Comparison of ENCODE assay signal across 8 cellular contexts in the genomic region with DNA sequence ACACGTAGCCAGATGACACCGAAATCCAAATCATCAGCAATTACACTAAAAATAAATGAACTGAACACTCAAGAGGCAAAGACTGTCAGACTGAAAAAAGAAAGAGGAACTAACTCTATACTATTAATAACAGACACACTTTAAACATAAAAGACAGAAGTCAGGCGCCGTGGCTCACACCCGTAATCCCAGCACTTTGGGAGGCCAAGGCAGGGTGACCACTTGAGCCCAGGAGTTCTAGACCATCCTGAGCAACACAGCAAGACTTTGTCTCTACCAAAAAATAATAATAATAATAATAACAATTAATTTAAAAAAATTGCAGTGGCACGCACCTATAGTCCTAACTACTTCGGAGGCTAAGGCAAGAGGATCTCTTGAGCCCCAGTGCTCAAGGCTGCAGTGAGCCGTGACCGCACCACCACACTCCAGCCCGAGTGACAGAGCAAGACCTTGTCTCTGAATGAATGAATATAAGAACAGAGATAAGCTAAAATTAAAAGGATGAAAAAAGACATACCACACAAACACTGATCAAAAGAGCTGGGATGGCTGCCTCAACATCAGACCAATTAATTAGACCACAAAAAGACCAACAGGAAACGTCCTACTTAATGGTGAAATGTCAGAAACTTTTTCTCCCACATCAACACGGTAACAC. TPM values are rescaled to one million over a fixed set of nuclear protein-coding genes. Genes with fewer than 3 reads are reported as not detected.
DNase-seq lines count a peak whose midpoint lies in the region; ATAC-seq and TF ChIP-seq lines count a peak whose summit lies in the region.

No MANE protein-coding gene starts in this region.

- no peak for TF ChIP-seq CTCF in activated CD8-positive, alpha-beta T cell treated with anti-CD3 and anti-CD28 coated beads for 36 hours (IDR thresholded peaks at IDR 0.05)
- no peak for TF ChIP-seq CTCF in BE2C (IDR thresholded peaks at IDR 0.05; ENCODE audit: low read depth, low read length)

- intact Hi-C loops in activated CD8-positive, alpha-beta T cell treated with anti-CD3 and anti-CD28 coated beads for 36 hours (cut with micrococcal nuclease) = no loop called here

- CTCF ChIA-PET in activated CD8-positive, alpha-beta T cell treated with anti-CD3 and anti-CD28 coated beads for 36 hours (lab: Charles Lee) = interaction anchor here (0.9 to 1.0 kb wide), 2 partner anchors 52 to 82 kb away, joined by 3 read pairs; no protein-coding TSS in a partner anchor

- H3K36me3 Mint-ChIP-seq in CD4-positive, CD25-positive, alpha-beta regulatory T cell = peaks cover 33% of the 10 kb centered on the region
- peaks cover 54% of the 10 kb centered on the region for H3K36me3 Mint-ChIP-seq in activated CD8-positive, alpha-beta T cell treated with anti-CD3 and anti-CD28 coated beads for 36 hours (ENCODE audit: low read depth)

- no peaks in the 10 kb centered on the region for H3K9me3 Mint-ChIP-seq in CD4-positive, CD25-positive, alpha-beta regulatory T cell
- no peaks in the 10 kb centered on the region for H3K9me3 Mint-ChIP-seq in activated CD8-positive, alpha-beta T cell treated with anti-CD3 and anti-CD28 coated beads for 36 hours

- H3K27ac ChIP-seq in CD4-positive, CD25-positive, alpha-beta regulatory T cell (ENCODE audit: insufficient read depth, low read length, poor library complexity, severe bottlenecking) = no peak overlapping the region

- H3K4me3 ChIP-seq in CD4-positive, CD25-positive, alpha-beta regulatory T cell (ENCODE audit: low read depth, low read length) = peak overlapping the region; percentile 15
- no peak overlapping the region for H3K4me3 ChIP-seq in BE2C (ENCODE audit: low read depth, low read length)

- no peaks in the 10 kb centered on the region for H3K27me3 Mint-ChIP-seq in CD4-positive, CD25-positive, alpha-beta regulatory T cell
- no peaks in the 10 kb centered on the region for H3K27me3 Mint-ChIP-seq in activated CD8-positive, alpha-beta T cell treated with anti-CD3 and anti-CD28 coated beads for 36 hours

- ATAC-seq in CD4-positive, CD25-positive, alpha-beta regulatory T cell (ENCODE audit: low read depth in 2 of 2) = no peak
- ATAC-seq in GM19372 (IDR thresholded peaks at IDR 0.05; ENCODE audit: low read depth, unreplicated experiment) = peak; percentile 71
- ATAC-seq in HG03175 (IDR thresholded peaks at IDR 0.05; ENCODE audit: unreplicated experiment) = peak; percentile 74
- ATAC-seq in activated CD8-positive, alpha-beta T cell treated with anti-CD3 and anti-CD28 coated beads for 36 hours = no peak

- H3K27ac Mint-ChIP-seq in CD4-positive, CD25-positive, alpha-beta regulatory T cell = peak overlapping the region; percentile 5 to 68 (median 57)
- H3K27ac Mint-ChIP-seq in activated CD8-positive, alpha-beta T cell treated with anti-CD3 and anti-CD28 coated beads for 36 hours = peak overlapping the region; percentile 46

- peak overlapping the region in 2 of 4 donors; percentile 52 to 59 for H3K4me3 Mint-ChIP-seq in CD4-positive, CD25-positive, alpha-beta regulatory T cell
- H3K4me3 Mint-ChIP-seq in activated CD8-positive, alpha-beta T cell treated with anti-CD3 and anti-CD28 coated beads for 36 hours = no peak overlapping the region

- POLR2A ChIA-PET in activated CD8-positive, alpha-beta T cell treated with anti-CD3 and anti-CD28 coated beads for 36 hours (lab: Charles Lee) = interaction anchor here (0.6 to 1.0 kb wide), 3 partner anchors 27 to 89 kb away, joined by 3 to 4 read pairs (median 3); no protein-coding TSS in a partner anchor

- no peaks in the 10 kb centered on the region for H3K9me3 ChIP-seq in CD4-positive, CD25-positive, alpha-beta regulatory T cell (ENCODE audit: control insufficient read depth in 2 of 2, low read length in 2 of 2)
- no peaks in the 10 kb centered on the region for H3K9me3 ChIP-seq in BE2C

- DNase-seq in CD4-positive, CD25-positive, alpha-beta regulatory T cell = no peak
- DNase-seq in activated CD8-positive, alpha-beta T cell treated with anti-CD3 and anti-CD28 coated beads for 36 hours = no peak
- no peak for DNase-seq in activated CD4-positive, CD25-positive, alpha-beta regulatory T cell treated with anti-CD3 and anti-CD28 coated beads, Interleukin-2, amount 50 U/mL, for 72 hours
- no peak for DNase-seq in NCI-H526 (lab: John Stamatoyannopoulos, UW)
- DNase-seq in C1 segment of cervical spinal cord (lab: John Stamatoyannopoulos, UW) = no peak
- DNase-seq in BE2C = no peak

- peaks cover 21% of the 10 kb centered on the region for H3K36me3 ChIP-seq in CD4-positive, CD25-positive, alpha-beta regulatory T cell (ENCODE audit: control insufficient read depth, insufficient read depth, low read length)
- H3K36me3 ChIP-seq in BE2C = peaks cover 61% of the 10 kb centered on the region

- H3K4me1 Mint-ChIP-seq in CD4-positive, CD25-positive, alpha-beta regulatory T cell = peaks cover 12 to 37% (median 21%) of the 10 kb centered on the region in 4 donors
- peaks cover 44% of the 10 kb centered on the region for H3K4me1 Mint-ChIP-seq in activated CD8-positive, alpha-beta T cell treated with anti-CD3 and anti-CD28 coated beads for 36 hours (ENCODE audit: low read depth)

- no peaks in the 10 kb centered on the region for H3K27me3 ChIP-seq in CD4-positive, CD25-positive, alpha-beta regulatory T cell (ENCODE audit: control insufficient read depth, insufficient read depth, low read length)
- no peaks in the 10 kb centered on the region for H3K27me3 ChIP-seq in BE2C

- peaks cover 33% of the 10 kb centered on the region for H3K4me1 ChIP-seq in CD4-positive, CD25-positive, alpha-beta regulatory T cell (ENCODE audit: control insufficient read depth, insufficient read depth, low read length, poor library complexity, severe bottlenecking)
- H3K4me1 ChIP-seq in BE2C = no peaks in the 10 kb centered on the region

RNA-seq across cellular contexts. Expression of gene CTBP1, which starts 29.9 kb away (rescaled TPM):
- total RNA-seq in CD4-positive, CD25-positive, alpha-beta regulatory T cell = 198 TPM
- polyA plus RNA-seq in CD4-positive, CD25-positive, alpha-beta regulatory T cell = 10 to 100 TPM; 32.4 to 82.8 (median 52.0) TPM
- 100 to 1,000 TPM; 136 TPM for total RNA-seq in activated CD8-positive, alpha-beta T cell treated with anti-CD3 and anti-CD28 coated beads for 36 hours
- 352 TPM for polyA plus RNA-seq in BE2C (2012; ENCODE audit: insufficient read depth, insufficient read length, low read depth)

RNA-seq across cellular contexts. Expression of gene SPON2, which starts 46.6 kb away (rescaled TPM):
- total RNA-seq in CD4-positive, CD25-positive, alpha-beta regulatory T cell = 23.9 TPM
- 1 to 10 TPM; 3.4 to 8.1 (median 6.2) TPM for polyA plus RNA-seq in CD4-positive, CD25-positive, alpha-beta regulatory T cell
- 10 to 100 TPM in 1 of 2 experiments, 1 to 10 TPM in 1; 9.9 to 10.5 TPM for total RNA-seq in activated CD8-positive, alpha-beta T cell treated with anti-CD3 and anti-CD28 coated beads for 36 hours
- polyA plus RNA-seq in BE2C (2012; ENCODE audit: insufficient read depth, insufficient read length, low read depth) = not detected

Comparison
In these comparisons a context has a peak if more than half of its experiments do, and no peak if none do; other contexts are left out.
1. ATAC-seq: peak in GM19372 (single experiment) and HG03175 (single experiment); none in CD4-positive, CD25-positive, alpha-beta regulatory T cell (0 of 2) and activated CD8-positive, alpha-beta T cell treated with anti-CD3 and anti-CD28 coated beads for 36 hours (single experiment).